In genomic region chr3:189567772-189568420, GRCh38 we compare ENCODE assay signal across 14 cellular contexts.
DNase-seq lines count a peak whose midpoint lies in the region; ATAC-seq and TF ChIP-seq lines count a peak whose summit lies in the region.
"Had no signal": no experiment of that assay in that cellular context is flagged by ENCODE, and none has a peak within 500 bp of the region (broad histone marks: within the 10 kb centered on the region; RNA-seq: fewer than 3 reads in every experiment).

No MANE protein-coding gene starts in this region.

- in situ Hi-C loops in KBM-7 (cut with MboI; ENCODE audit: low pct_unique_long_range_greater_than_20kb, low sequenced_read_pairs): no loop called here

- no peaks in the 10 kb centered on the region for H3K27me3 ChIP-seq in GM06990 (replicated peaks; ENCODE audit: control insufficient read depth, insufficient read depth, low read length)

- H3K4me3 ChIP-seq in GM06990 (replicated peaks; ENCODE audit: low read depth, low read length): no peak overlapping the region; the same call in 1 of the 2 replicates
- H3K4me3 ChIP-seq: coronary artery had no signal

- no peak for TF ChIP-seq CTCF in GM06990 (IDR thresholded peaks at IDR 0.05; ENCODE audit: insufficient read depth, low read length, poor library complexity, severe bottlenecking)

- ATAC-seq in GM19025 (IDR thresholded peaks at IDR 0.05; ENCODE audit: low read depth, unreplicated experiment): peak; percentile 34
- ATAC-seq in HG02623 (IDR thresholded peaks at IDR 0.05; ENCODE audit: unreplicated experiment): peak; percentile 23
- ATAC-seq in HG03520 (IDR thresholded peaks at IDR 0.05; ENCODE audit: unreplicated experiment): peak; percentile 31
- ATAC-seq in HG02840 (IDR thresholded peaks at IDR 0.05; ENCODE audit: low FRiP score, unreplicated experiment): no peak
- ATAC-seq: SK-N-SH treated with all-trans-retinoic acid at 6 μM for 48 hours had no signal

- H3K36me3 ChIP-seq in GM06990 (ENCODE audit: control insufficient read depth, insufficient read depth, low read length): no peaks in the 10 kb centered on the region

- DNase-seq in GM06990 (ENCODE audit: extremely low read depth, insufficient read length) (peak; percentile 72), kidney tubule cell (ENCODE audit: low spot score) (no peak), NCI-H128 (lab: John Stamatoyannopoulos, UW; ENCODE audit: unreplicated experiment) (no peak), KBM-7 (no peak)
- DNase-seq: activated T-cell treated with anti-CD3 and anti-CD28 coated beads, Interleukin-2, amount 50 U/mL, for 24 hours; amniotic stem cell; GOT3; NCI-H2171 had no signal
